In the genomic region with DNA sequence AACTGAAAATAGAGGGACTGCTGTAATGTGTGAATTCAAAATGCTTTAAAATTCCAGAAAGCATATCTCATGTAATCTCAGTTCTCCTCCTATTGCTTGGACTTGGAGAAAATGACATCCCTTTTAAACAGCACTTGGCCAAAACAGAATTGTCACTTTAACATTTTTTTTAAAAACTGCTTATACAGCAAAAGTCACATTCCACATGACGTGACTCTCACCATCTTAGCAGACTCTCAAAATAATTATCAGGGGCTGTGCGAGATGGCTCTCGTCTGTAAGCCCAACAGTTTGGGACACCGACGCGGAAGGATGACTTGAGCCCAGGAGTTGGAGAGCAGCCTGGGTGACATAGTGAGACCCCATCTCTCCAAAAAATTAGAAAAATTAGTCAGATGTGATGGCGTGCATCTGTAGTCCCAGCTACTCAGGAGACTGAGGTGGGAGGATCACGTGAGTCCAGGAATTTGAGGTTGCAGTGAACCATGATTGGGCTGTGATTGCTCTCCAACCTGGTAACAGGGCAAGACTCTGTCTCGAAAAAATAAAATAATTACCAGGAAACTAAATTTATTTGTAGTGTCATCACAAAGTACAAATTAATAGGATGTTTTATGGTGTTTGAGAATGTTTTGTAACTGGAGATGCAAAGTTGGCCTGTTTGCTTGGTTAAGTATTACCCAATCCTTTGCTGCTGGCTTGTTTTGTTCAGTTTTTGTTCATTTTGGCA, we compare ENCODE assay signal across 15 cellular contexts. TPM values are rescaled to one million over a fixed set of nuclear protein-coding genes. Genes with fewer than 3 reads are reported as not detected.
DNase-seq lines count a peak whose midpoint lies in the region; ATAC-seq and TF ChIP-seq lines count a peak whose summit lies in the region.
"Had no signal": no experiment of that assay in that cellular context is flagged by ENCODE, and none has a peak within 500 bp of the region (broad histone marks: within the 10 kb centered on the region; RNA-seq: fewer than 3 reads in every experiment).

No MANE protein-coding gene starts in this region.

- no peaks in the 10 kb centered on the region for H3K9me3 ChIP-seq in T-helper 17 cell (ENCODE audit: control insufficient read depth, low read length, poor library complexity, severe bottlenecking)
- H3K9me3 ChIP-seq in upper lobe of left lung: no peaks in the 10 kb centered on the region
- H3K9me3 ChIP-seq: BE2C had no signal

- H3K27me3 Mint-ChIP-seq in T-helper 17 cell (no peaks in the 10 kb centered on the region), osteocyte (ENCODE audit: unreplicated experiment) (no peaks in the 10 kb centered on the region)
- H3K27me3 Mint-ChIP-seq: stimulated activated memory B cell treated with anti-CD40 and anti-IgM and Interleukin-4, amounts not matched to agents 10 μg/mL and 1 μg/mL and 100 μg/mL, for 72 hours had no signal

- peaks cover 0 to 35% (median 16%) of the 10 kb centered on the region in 4 donors for H3K36me3 ChIP-seq in upper lobe of left lung

- no peak for TF ChIP-seq POLR2A in upper lobe of left lung (IDR thresholded peaks at IDR 0.05)

- peak overlapping the region; percentile 61 for H3K27ac Mint-ChIP-seq in T-helper 17 cell
- peak overlapping the region; percentile 59 for H3K27ac Mint-ChIP-seq in osteocyte (ENCODE audit: unreplicated experiment)
- H3K27ac Mint-ChIP-seq: activated T-helper 2 cell treated with anti-CD3 and anti-CD28 coated beads, Interferon-gamma antibody, Interleukin-2, Interleukin-4, amounts not matched to agents 10 μg/mL and 5 μg/mL and 100 μg/mL, durations not matched to agents 14 hours and 24 hours and 36 hours; stimulated activated memory B cell treated with anti-CD40 and anti-IgM and Interleukin-4, amounts not matched to agents 10 μg/mL and 1 μg/mL and 100 μg/mL, for 72 hours had no signal

- no peak for TF ChIP-seq EP300 in upper lobe of left lung (IDR thresholded peaks at IDR 0.05)

- H3K4me1 Mint-ChIP-seq in T-helper 17 cell (peaks cover 37% of the 10 kb centered on the region), osteocyte (ENCODE audit: unreplicated experiment) (peaks cover 9% of the 10 kb centered on the region)

- 77% methylated on average over 9 of the region's 9 CpGs for WGBS in upper lobe of left lung, 2 donors

- H3K27me3 ChIP-seq in upper lobe of left lung: no peaks in the 10 kb centered on the region
- H3K27me3 ChIP-seq: BE2C had no signal

- H3K36me3 Mint-ChIP-seq in T-helper 17 cell (ENCODE audit: low read depth) (peaks cover 3% of the 10 kb centered on the region), osteocyte (ENCODE audit: unreplicated experiment) (peaks cover 20% of the 10 kb centered on the region)

- no peak for TF ChIP-seq CTCF in fibroblast of villous mesenchyme (IDR thresholded peaks at IDR 0.05; ENCODE audit: insufficient read depth, low read depth, low read length)
- TF ChIP-seq CTCF in osteocyte (IDR thresholded peaks at IDR 0.05): no peak
- TF ChIP-seq CTCF in upper lobe of left lung (IDR thresholded peaks at IDR 0.05): no peak

- H3K4me1 ChIP-seq in upper lobe of left lung: peaks cover 59 to 69% (median 62%) of the 10 kb centered on the region in 4 donors
- H3K4me1 ChIP-seq: BE2C had no signal

- H3K4me3 Mint-ChIP-seq in T-helper 17 cell (peak overlapping the region; percentile 19), osteocyte (ENCODE audit: unreplicated experiment) (no peak overlapping the region)
- H3K4me3 Mint-ChIP-seq: stimulated activated memory B cell treated with anti-CD40 and anti-IgM and Interleukin-4, amounts not matched to agents 10 μg/mL and 1 μg/mL and 100 μg/mL, for 72 hours had no signal

- peak overlapping the region in 2 of 4 donors; percentile 44 for H3K27ac ChIP-seq in upper lobe of left lung

- DNase-seq in AG20443 (ENCODE audit: low spot score) (peak; percentile 24), T-helper 17 cell (no peak), fibroblast of villous mesenchyme (ENCODE audit: low read depth) (peak; percentile 70), osteocyte (ENCODE audit: extremely low spot score, unreplicated experiment) (no peak), dedifferentiated amniotic fluid mesenchymal stem cell (ENCODE audit: extremely low spot score) (no peak), NCI-H1105 (lab: John Stamatoyannopoulos, UW) (no peak), upper lobe of left lung (no peak)
- DNase-seq: BE2C; NCI-H226; RPMI8226; stimulated activated CD4-positive, alpha-beta T cell treated with anti-CD3 and anti-CD28 coated beads, Interleukin-15, amount 100 ng/mL, for 24 hours had no signal

- no peaks in the 10 kb centered on the region for H3K9me3 Mint-ChIP-seq in osteocyte (ENCODE audit: unreplicated experiment)
- H3K9me3 Mint-ChIP-seq: activated T-helper 2 cell treated with anti-CD3 and anti-CD28 coated beads, Interferon-gamma antibody, Interleukin-2, Interleukin-4, amounts not matched to agents 10 μg/mL and 5 μg/mL and 100 μg/mL, durations not matched to agents 14 hours and 24 hours and 36 hours; stimulated activated memory B cell treated with anti-CD40 and anti-IgM and Interleukin-4, amounts not matched to agents 10 μg/mL and 1 μg/mL and 100 μg/mL, for 72 hours had no signal

- ATAC-seq in T-helper 17 cell (no peak), HG03342 (IDR thresholded peaks at IDR 0.05; ENCODE audit: unreplicated experiment) (no peak), upper lobe of left lung (ENCODE audit: low FRiP score in 2 of 2) (no peak)
- ATAC-seq: HCT116; stimulated activated memory B cell treated with anti-CD40 and anti-IgM and Interleukin-4, amounts not matched to agents 10 μg/mL and 1 μg/mL and 100 μg/mL, for 72 hours had no signal

- H3K4me3 ChIP-seq in fibroblast of villous mesenchyme (ENCODE audit: low read depth, low read length) (no peak overlapping the region), upper lobe of left lung (no peak overlapping the region)

RNA-seq across cellular contexts. Expression of gene SAFB, which starts 8.8 kb away (rescaled TPM):
- total RNA-seq in T-helper 17 cell (100 to 1,000 TPM; 173 to 183 TPM), fibroblast of villous mesenchyme (37.4 and 40.6 TPM in 2 replicates), osteocyte (88.2 and 97.1 TPM in 2 replicates), upper lobe of left lung (100 to 1,000 TPM in 3 of 6 donors, 10 to 100 TPM in 3; 66.4 to 524 (median 113) TPM)

RNA-seq across cellular contexts. Expression of gene SAFB2, which starts 9.1 kb away (rescaled TPM):
- total RNA-seq in T-helper 17 cell (100 to 1,000 TPM; 241 to 255 TPM), fibroblast of villous mesenchyme (30.6 and 39.7 TPM in 2 replicates), osteocyte (79.9 and 91.9 TPM in 2 replicates), upper lobe of left lung (100 to 1,000 TPM in 2 of 6 donors, 10 to 100 TPM in 4; 41.8 to 273 (median 94.5) TPM)

RNA-seq across cellular contexts. Expression of gene MICOS13, which starts 48.6 kb away (rescaled TPM):
- total RNA-seq in T-helper 17 cell: 10 to 100 TPM; 26.9 to 27.9 TPM
- total RNA-seq in fibroblast of villous mesenchyme: 21.2 and 31.9 TPM in 2 replicates
- 59.1 and 60.7 TPM in 2 replicates for total RNA-seq in osteocyte
- 10 to 100 TPM; 19.1 to 63.2 (median 34.2) TPM for total RNA-seq in upper lobe of left lung

RNA-seq across cellular contexts. Expression of gene HSD11B1L, which starts 49.2 kb away (rescaled TPM):
- total RNA-seq in T-helper 17 cell (1 to 10 TPM; 1.4 to 3.1 TPM), fibroblast of villous mesenchyme (6.5 and 9.0 TPM in 2 replicates), osteocyte (9.7 and 10.7 TPM in 2 replicates), upper lobe of left lung (10 to 100 TPM in 4 of 6 donors, 1 to 10 TPM in 2; 4.5 to 26.5 (median 16.7) TPM)

RNA-seq across cellular contexts. Expression of gene RPL36, which starts 58.4 kb away (rescaled TPM):
- total RNA-seq in T-helper 17 cell (1,000 to 10,000 TPM in 1 of 2 donors, 100 to 1,000 TPM in 1; 811 to 1,376 TPM), fibroblast of villous mesenchyme (257 and 261 TPM in 2 replicates), osteocyte (716 and 728 TPM in 2 replicates), upper lobe of left lung (100 to 1,000 TPM; 290 to 626 (median 442) TPM)

Comparison
In these comparisons a context has a peak if more than half of its experiments do, and no peak if none do; other contexts are left out.
1. DNase-seq: peak in AG20443 (single experiment) and fibroblast of villous mesenchyme (single experiment); none in T-helper 17 cell (0 of 3), osteocyte (single experiment), dedifferentiated amniotic fluid mesenchymal stem cell (single experiment), NCI-H1105 (single experiment) and upper lobe of left lung (0 of 2).